16 cellular contexts compared by ENCODE assay signal in genomic region chr19:5847846-5848245, GRCh38. TPM values are rescaled to one million over a fixed set of nuclear protein-coding genes. Genes with fewer than 3 reads are reported as not detected.
"Had no signal": no experiment of that assay in that cellular context is flagged by ENCODE, and none has a peak within 500 bp of the region (broad histone marks: within the 10 kb centered on the region; RNA-seq: fewer than 3 reads in every experiment).

No MANE protein-coding gene starts in this region.

RNA-seq across cellular contexts. Expression of gene FUT3, which starts 3.4 kb away (rescaled TPM):
- total RNA-seq: natural killer cell, occipital lobe, osteocyte, posterior vena cava, right atrium auricular region, spleen, subcutaneous adipose tissue, thoracic aorta had no signal

RNA-seq across cellular contexts. Expression of gene FUT6, which starts 8.3 kb away (rescaled TPM):
- total RNA-seq: occipital lobe, osteocyte, posterior vena cava, psoas muscle, right atrium auricular region, thoracic aorta had no signal

RNA-seq across cellular contexts. Expression of gene FUT5, which starts 22.5 kb away (rescaled TPM):
- total RNA-seq: left colon, left lung, lower lobe of right lung, mammary epithelial cell, occipital lobe, osteocyte, posterior vena cava, psoas muscle, renal cortical epithelial cell, right atrium auricular region, spleen, subcutaneous adipose tissue, thoracic aorta, ureter, uterus had no signal

RNA-seq across cellular contexts. Expression of gene NRTN, which starts 43.0 kb away (rescaled TPM):
- total RNA-seq: occipital lobe, psoas muscle, subcutaneous adipose tissue, thoracic aorta had no signal
